Comparison of ENCODE assay signal across 17 cellular contexts in genomic region chr2:220619525-220620267, GRCh38.
DNase-seq lines count a peak whose midpoint lies in the region.
"Had no signal": no experiment of that assay in that cellular context is flagged by ENCODE, and none has a peak within 500 bp of the region (broad histone marks: within the 10 kb centered on the region; RNA-seq: fewer than 3 reads in every experiment).

No MANE protein-coding gene starts in this region.

- no peak overlapping the region for H3K27ac Mint-ChIP-seq in activated T-helper 2 cell treated with anti-CD3 and anti-CD28 coated beads, Interferon-gamma antibody, Interleukin-2, Interleukin-4, amounts not matched to agents 10 μg/mL and 5 μg/mL and 100 μg/mL, durations not matched to agents 14 hours and 24 hours and 36 hours
- H3K27ac Mint-ChIP-seq: activated CD4-positive, alpha-beta memory T cell treated with anti-CD3 and anti-CD28 coated beads for 36 hours had no signal

- no peaks in the 10 kb centered on the region for H3K79me1 ChIP-seq in mesendoderm (ENCODE audit: low read length)

- no peak overlapping the region for H4K5ac ChIP-seq in mesendoderm (ENCODE audit: low read length)

- no peak overlapping the region for H2BK15ac ChIP-seq in mesendoderm (replicated peaks; ENCODE audit: low read depth)

- no peaks in the 10 kb centered on the region for H3K4me1 ChIP-seq in mesendoderm (ENCODE audit: control insufficient read depth, low read depth, low read length)
- H3K4me1 ChIP-seq: testis had no signal

- H3K27ac ChIP-seq in mesendoderm (ENCODE audit: low read depth, low read length): no peak overlapping the region
- H3K27ac ChIP-seq: 22Rv1, cardiac muscle cell, testis had no signal

- H2BK5ac ChIP-seq in mesendoderm (ENCODE audit: low read length): no peak overlapping the region

- no peaks in the 10 kb centered on the region for H3K4me1 Mint-ChIP-seq in activated T-helper 2 cell treated with anti-CD3 and anti-CD28 coated beads, Interferon-gamma antibody, Interleukin-2, Interleukin-4, amounts not matched to agents 10 μg/mL and 5 μg/mL and 100 μg/mL, durations not matched to agents 14 hours and 24 hours and 36 hours (ENCODE audit: low read depth)

- DNase-seq in NCI-H1105 treated with DMSO at 0.1 percent for 48 hours (lab: John Stamatoyannopoulos, UW): peak; percentile 19
- DNase-seq in NCI-H1105 (lab: John Stamatoyannopoulos, UW): no peak
- peak; percentile 30 for DNase-seq in LoVo (ENCODE audit: low spot score)
- peak; percentile 68 for DNase-seq in astrocyte of the hippocampus (ENCODE audit: low read depth, low spot score)
- DNase-seq in mesendoderm: peak; percentile 7
- DNase-seq in AML-193 (lab: John Stamatoyannopoulos, UW): no peak
- DNase-seq in middle frontal gyrus (ENCODE audit: extremely low spot score, low spot score): no peak
- DNase-seq in activated T-helper 2 cell treated with anti-CD3 and anti-CD28 coated beads, Interferon-gamma antibody, Interleukin-2, Interleukin-4, amounts not matched to agents 10 μg/mL and 5 μg/mL and 100 μg/mL, durations not matched to agents 14 hours and 24 hours and 36 hours (ENCODE audit: low spot score): no peak
- DNase-seq: activated CD4-positive, alpha-beta memory T cell treated with anti-CD3 and anti-CD28 coated beads for 36 hours; activated gamma-delta T cell; hippocampal formation; NCI-H2171; testis had no signal

- H3K27me3 Mint-ChIP-seq in activated T-helper 2 cell treated with anti-CD3 and anti-CD28 coated beads, Interferon-gamma antibody, Interleukin-2, Interleukin-4, amounts not matched to agents 10 μg/mL and 5 μg/mL and 100 μg/mL, durations not matched to agents 14 hours and 24 hours and 36 hours (ENCODE audit: low read depth): no peaks in the 10 kb centered on the region

- H3K9ac ChIP-seq in mesendoderm (ENCODE audit: low read length): no peak overlapping the region

- H3K36me3 Mint-ChIP-seq in activated T-helper 2 cell treated with anti-CD3 and anti-CD28 coated beads, Interferon-gamma antibody, Interleukin-2, Interleukin-4, amounts not matched to agents 10 μg/mL and 5 μg/mL and 100 μg/mL, durations not matched to agents 14 hours and 24 hours and 36 hours (ENCODE audit: low read depth): no peaks in the 10 kb centered on the region
- H3K36me3 Mint-ChIP-seq: activated CD4-positive, alpha-beta memory T cell treated with anti-CD3 and anti-CD28 coated beads for 36 hours had no signal

- H3K4me3 ChIP-seq in mesendoderm (ENCODE audit: low read length): no peak overlapping the region
- H3K4me3 ChIP-seq: cardiac muscle cell, K562, lung, testis had no signal

- no peaks in the 10 kb centered on the region for H3K27me3 ChIP-seq in mesendoderm (ENCODE audit: insufficient read depth, low read length, poor library complexity)
- H3K27me3 ChIP-seq: cardiac muscle cell, testis had no signal

- H3K4ac ChIP-seq in mesendoderm (ENCODE audit: low read depth, low read length): no peak overlapping the region

- no peak overlapping the region for H3K4me2 ChIP-seq in mesendoderm (ENCODE audit: low read length)

- no peak overlapping the region for H4K8ac ChIP-seq in mesendoderm (ENCODE audit: low read depth, low read length)

- no peaks in the 10 kb centered on the region for H3K79me2 ChIP-seq in mesendoderm (ENCODE audit: control insufficient read depth, insufficient read depth, low read length)

- H3K23ac ChIP-seq in mesendoderm (ENCODE audit: low read length): no peak overlapping the region

- H3K36me3 ChIP-seq in mesendoderm (ENCODE audit: control insufficient read depth, insufficient read depth, low read length): no peaks in the 10 kb centered on the region
- H3K36me3 ChIP-seq: cardiac muscle cell had no signal

- H3K4me3 Mint-ChIP-seq in activated T-helper 2 cell treated with anti-CD3 and anti-CD28 coated beads, Interferon-gamma antibody, Interleukin-2, Interleukin-4, amounts not matched to agents 10 μg/mL and 5 μg/mL and 100 μg/mL, durations not matched to agents 14 hours and 24 hours and 36 hours (ENCODE audit: low read depth): no peak overlapping the region
- H3K4me3 Mint-ChIP-seq: activated CD4-positive, alpha-beta memory T cell treated with anti-CD3 and anti-CD28 coated beads for 36 hours had no signal

- H2AK5ac ChIP-seq in mesendoderm (ENCODE audit: low read length): no peak overlapping the region

- intact Hi-C loops in activated T-helper 2 cell treated with anti-CD3 and anti-CD28 coated beads, Interferon-gamma antibody, Interleukin-2, Interleukin-4, amounts not matched to agents 10 μg/mL and 5 μg/mL and 100 μg/mL, durations not matched to agents 14 hours and 24 hours and 36 hours (cut with micrococcal nuclease): no loop called here

- H3K9me3 Mint-ChIP-seq in activated T-helper 2 cell treated with anti-CD3 and anti-CD28 coated beads, Interferon-gamma antibody, Interleukin-2, Interleukin-4, amounts not matched to agents 10 μg/mL and 5 μg/mL and 100 μg/mL, durations not matched to agents 14 hours and 24 hours and 36 hours: no peaks in the 10 kb centered on the region
- H3K9me3 Mint-ChIP-seq: activated CD4-positive, alpha-beta memory T cell treated with anti-CD3 and anti-CD28 coated beads for 36 hours had no signal

- no peak overlapping the region for H2BK120ac ChIP-seq in mesendoderm (ENCODE audit: low read depth, low read length)

- no peak overlapping the region for H3K18ac ChIP-seq in mesendoderm (ENCODE audit: low read length)

- WGBS in mesendoderm (ENCODE audit: extremely low coverage, insufficient coverage, low lambda C conversion rate): no CpG with 5 or more reads among the region's 3 CpGs

- no peak overlapping the region for H3K56ac ChIP-seq in mesendoderm (ENCODE audit: low read length)

Comparison
In these comparisons a context has a peak if more than half of its experiments do, and no peak if none do; other contexts are left out.
1. DNase-seq: peak in NCI-H1105 treated with DMSO at 0.1 percent for 48 hours (single experiment), LoVo (single experiment), astrocyte of the hippocampus (single experiment) and mesendoderm (single experiment); none in NCI-H1105 (single experiment), AML-193 (0 of 2), middle frontal gyrus (single experiment) and activated T-helper 2 cell treated with anti-CD3 and anti-CD28 coated beads, Interferon-gamma antibody, Interleukin-2, Interleukin-4, amounts not matched to agents 10 μg/mL and 5 μg/mL and 100 μg/mL, durations not matched to agents 14 hours and 24 hours and 36 hours (single experiment).